9 cellular contexts compared by ENCODE assay signal in genomic region chr20:38730989-38731737, GRCh38. TPM values are rescaled to one million over a fixed set of nuclear protein-coding genes. Genes with fewer than 3 reads are reported as not detected.
DNase-seq lines count a peak whose midpoint lies in the region; ATAC-seq, FAIRE-seq and TF ChIP-seq lines count a peak whose summit lies in the region.
"Had no signal": no experiment of that assay in that cellular context is flagged by ENCODE, and none has a peak within 500 bp of the region (broad histone marks: within the 10 kb centered on the region; RNA-seq: fewer than 3 reads in every experiment).

No MANE protein-coding gene starts in this region.

- no peak overlapping the region for H3K4ac ChIP-seq in H1 (replicated peaks; ENCODE audit: insufficient read length, low read depth, low read length)

- peaks cover 39% of the 10 kb centered on the region for H3K4me1 Mint-ChIP-seq in activated CD8-positive, alpha-beta T cell treated with anti-CD3 and anti-CD28 coated beads, Interleukin-2, amount 10 ng/mL, durations not matched to agents 7 days and 5 days (ENCODE audit: low read depth)

- peak overlapping the region; percentile 89; the same call in 1 of the 2 replicates for H2BK12ac ChIP-seq in H1 (ENCODE audit: low read depth, low read length)

- H2BK20ac ChIP-seq in H1 (ENCODE audit: low read length): no peak overlapping the region

- peak; percentile 61 for DNase-seq in COR-L47 (lab: John Stamatoyannopoulos, UW)
- DNase-seq in HFF-Myc (ENCODE audit: extremely low read depth, low read depth): no peak
- DNase-seq in NCI-H460 (ENCODE audit: extremely low read depth, low read depth): peak; percentile 56
- DNase-seq in activated CD8-positive, alpha-beta T cell treated with anti-CD3 and anti-CD28 coated beads, Interleukin-2, amount 10 ng/mL, durations not matched to agents 7 days and 5 days: peak; percentile 81
- DNase-seq in H1 (ENCODE audit: low read depth in 1 of 2, low spot score in 2 of 2): peak in 1 of 2 experiments; percentile 99
- peak; percentile 61 for DNase-seq in mucosa of gallbladder (ENCODE audit: low spot score)
- DNase-seq in stimulated activated CD8-positive, alpha-beta memory T cell treated with anti-CD3 and anti-CD28 coated beads, Interleukin-4, amount 100 ng/mL, for 4 hours (ENCODE audit: low read depth in 2 of 2, low spot score in 1 of 2): peak; percentile 54 to 64

- CTCF ChIA-PET in activated CD8-positive, alpha-beta T cell treated with anti-CD3 and anti-CD28 coated beads, Interleukin-2, amount 10 ng/mL, durations not matched to agents 7 days and 5 days (lab: Charles Lee): interaction anchor here (0.9 to 4.0 kb wide), 7 partner anchors 9 to 82 kb away, joined by 3 to 26 read pairs (median 4); no protein-coding TSS in a partner anchor
- CTCF ChIA-PET in H1 (lab: Charles Lee; ENCODE audit: partially characterized antibody): interaction anchor here (0.5 to 12.4 kb wide), 23 partner anchors 8 to 1273 kb away, joined by 3 to 236 read pairs (median 4); partner anchors contain the start of gene ACTR5

- no peak for TF ChIP-seq POLR2A in H1 (IDR thresholded peaks at IDR 0.05; ENCODE audit: control extremely low read depth in 1 of 2, low read depth in 2 of 2, low read length in 2 of 2)

- H3K27ac ChIP-seq in H1 (ENCODE audit: low read depth, low read length): no peak overlapping the region

- ATAC-seq in activated CD8-positive, alpha-beta T cell treated with anti-CD3 and anti-CD28 coated beads, Interleukin-2, amount 10 ng/mL, durations not matched to agents 7 days and 5 days: peak; percentile 80
- ATAC-seq in HG02970 (IDR thresholded peaks at IDR 0.05; ENCODE audit: low FRiP score, unreplicated experiment): no peak

- H3K4me3 ChIP-seq in HFF-Myc (replicated peaks; ENCODE audit: low read depth, low read length): peak overlapping the region; percentile 7; the same call in 1 of the 2 replicates
- H3K4me3 ChIP-seq in H1 (ENCODE audit: extremely low read depth in 1 of 4, insufficient read depth in 2 of 4, low read depth in 3 of 4, low read length in 4 of 4): peak overlapping the region; percentile 18 to 59 (median 36); a peak in 7 of 8 replicates

- peak overlapping the region; percentile 86 to 87 for H3K4me2 ChIP-seq in H1 (ENCODE audit: insufficient read depth in 1 of 2, low read depth in 2 of 2, low read length in 2 of 2)

- no peak overlapping the region for H3K9ac ChIP-seq in H1 (replicated peaks in 1 of 4; ENCODE audit: extremely low read depth in 1 of 4, low read depth in 3 of 4, low read length in 3 of 4)

- FAIRE-seq in H1 (lab: Jason Lieb, UNC): peak; percentile 68
- FAIRE-seq: colon had no signal

- peaks cover 89% of the 10 kb centered on the region for H3K27me3 Mint-ChIP-seq in activated CD8-positive, alpha-beta T cell treated with anti-CD3 and anti-CD28 coated beads, Interleukin-2, amount 10 ng/mL, durations not matched to agents 7 days and 5 days (ENCODE audit: low read depth)

- peaks cover 19% of the 10 kb centered on the region for H3K36me3 Mint-ChIP-seq in activated CD8-positive, alpha-beta T cell treated with anti-CD3 and anti-CD28 coated beads, Interleukin-2, amount 10 ng/mL, durations not matched to agents 7 days and 5 days (ENCODE audit: low read depth)

- H2BK120ac ChIP-seq in H1 (replicated peaks; ENCODE audit: low read depth, low read length): no peak overlapping the region

- no peak overlapping the region for H3K56ac ChIP-seq in H1 (replicated peaks; ENCODE audit: insufficient read length, low read depth, low read length)

- peak overlapping the region; percentile 90 for H2BK15ac ChIP-seq in H1 (ENCODE audit: low read length)

- peaks cover 11% of the 10 kb centered on the region for H3K9me3 Mint-ChIP-seq in activated CD8-positive, alpha-beta T cell treated with anti-CD3 and anti-CD28 coated beads, Interleukin-2, amount 10 ng/mL, durations not matched to agents 7 days and 5 days (ENCODE audit: insufficient read depth)

- peaks cover 0 to 46% (median 30%) of the 10 kb centered on the region in 4 experiments; a peak in 6 of 7 replicates for H3K4me1 ChIP-seq in H1 (replicated peaks in 1 of 4; ENCODE audit: control insufficient read depth in 3 of 4, insufficient read depth in 4 of 4, low read length in 3 of 4)

- H3K14ac ChIP-seq in H1 (ENCODE audit: insufficient read length): no peak overlapping the region

- POLR2A ChIA-PET in activated CD8-positive, alpha-beta T cell treated with anti-CD3 and anti-CD28 coated beads, Interleukin-2, amount 10 ng/mL, durations not matched to agents 7 days and 5 days (lab: Charles Lee): no interaction called here
- POLR2A ChIA-PET in H1 (lab: Charles Lee; ENCODE audit: partially characterized antibody): interaction anchor here (1.0 kb wide), 1 partner anchor 48 kb away, joined by 3 read pairs; no protein-coding TSS in a partner anchor

- peak overlapping the region; percentile 55; the same call in 1 of the 2 replicates for H2BK5ac ChIP-seq in H1 (ENCODE audit: low read depth, low read length)

- no peak overlapping the region for H4K8ac ChIP-seq in H1 (ENCODE audit: extremely low read depth, insufficient read depth, low read length)

- peaks cover 21% of the 10 kb centered on the region for H3K23me2 ChIP-seq in H1 (ENCODE audit: low read depth, low read length)

- H3K9me3 ChIP-seq in H1 (ENCODE audit: insufficient read depth in 2 of 2, low read depth in 1 of 2, low read length in 1 of 2): no peaks in the 10 kb centered on the region

- 2% methylated on average over 38 of the region's 40 CpGs; no CpG with 5 or more reads in 1 of the 2 experiments for WGBS in H1 (ENCODE audit: extremely low coverage in 1 of 2, insufficient coverage in 1 of 2, insufficient read length in 1 of 2, insufficient replicate concordance in 2 of 2, low coverage in 1 of 2, low lambda C conversion rate in 2 of 2, missing lambda C conversion rate in 1 of 2), 2 experiments

- H4K5ac ChIP-seq in H1 (ENCODE audit: insufficient read length, low read depth, low read length): no peak overlapping the region

- TF ChIP-seq RAD21 in H1 (IDR thresholded peaks at IDR 0.05 in 1 of 2, conservative IDR thresholded peaks at IDR 0.05 in 1 of 2; ENCODE audit: low read depth in 2 of 2, low read length in 2 of 2): peak; percentile 51 to 61

- H3K36me3 ChIP-seq in H1 (ENCODE audit: control insufficient read depth in 2 of 4, insufficient read depth in 4 of 4, low read length in 3 of 4): no peaks in the 10 kb centered on the region

- H2AK5ac ChIP-seq in H1 (ENCODE audit: low read depth, low read length): no peak overlapping the region

- H4K91ac ChIP-seq in H1 (replicated peaks; ENCODE audit: insufficient read length, low read length): peak overlapping the region; percentile 83

- peak overlapping the region; percentile 93 for H2AFZ ChIP-seq in H1 (ENCODE audit: low read length)

- H3K27me3 ChIP-seq in H1 (replicated peaks in 1 of 4; ENCODE audit: control insufficient read depth in 3 of 4, extremely low read depth in 1 of 4, insufficient read depth in 3 of 4, low read length in 3 of 4): peaks cover 44 to 68% (median 62%) of the 10 kb centered on the region in 4 experiments

- no peaks in the 10 kb centered on the region for H3K79me1 ChIP-seq in H1 (ENCODE audit: low read depth, low read length)

- H3K27ac Mint-ChIP-seq in activated CD8-positive, alpha-beta T cell treated with anti-CD3 and anti-CD28 coated beads, Interleukin-2, amount 10 ng/mL, durations not matched to agents 7 days and 5 days: no peak overlapping the region

- TF ChIP-seq CTCF in HFF-Myc (IDR thresholded peaks at IDR 0.05; ENCODE audit: low read depth, low read length, missing control alignments): peak; percentile 99
- peak; percentile 90 to 99 (median 98) for TF ChIP-seq CTCF in H1 (IDR thresholded peaks at IDR 0.05; ENCODE audit: control extremely low read depth in 1 of 3, insufficient read depth in 1 of 3, low read depth in 1 of 3, low read length in 3 of 3)

- TF ChIP-seq EP300 in H1 (IDR thresholded peaks at IDR 0.05; ENCODE audit: borderline replicate concordance in 1 of 2, low read depth in 2 of 2, low read length in 2 of 2): peak in 1 of 2 experiments; percentile 40; a peak in 1 of 3 replicates

- H3K79me2 ChIP-seq in H1 (ENCODE audit: control insufficient read depth in 1 of 2, insufficient read depth in 2 of 2, low read length in 2 of 2): no peaks in the 10 kb centered on the region

- no peak overlapping the region for H3K23ac ChIP-seq in H1 (ENCODE audit: insufficient read length)

- peaks cover 5 to 18% of the 10 kb centered on the region in 2 experiments for H4K20me1 ChIP-seq in H1 (replicated peaks in 1 of 2; ENCODE audit: control insufficient read depth in 1 of 2, insufficient read depth in 2 of 2, low read length in 2 of 2)

- H3K18ac ChIP-seq in H1 (ENCODE audit: extremely low read depth, low read length): peak overlapping the region; percentile 84

- H3K4me3 Mint-ChIP-seq in activated CD8-positive, alpha-beta T cell treated with anti-CD3 and anti-CD28 coated beads, Interleukin-2, amount 10 ng/mL, durations not matched to agents 7 days and 5 days: peak overlapping the region; percentile 26

RNA-seq across cellular contexts. Expression of gene SLC32A1, which starts 6.9 kb away (rescaled TPM):
- total RNA-seq in NCI-H460 (2014; rRNA removed; shearing (Covaris generic)): not detected in 2 replicates
- polyA plus RNA-seq in NCI-H460 (2014; cell fraction: nucleus; rRNA removed): not detected in 2 replicates
- total RNA-seq in activated CD8-positive, alpha-beta T cell treated with anti-CD3 and anti-CD28 coated beads, Interleukin-2, amount 10 ng/mL, durations not matched to agents 7 days and 5 days: not detected
- 0.15 and 0.33 TPM in 2 replicates for total RNA-seq in H1 (2021; fragmentation: NEBNext Ultra II Directional; extraction: Animal tissue kit (Norgen Biotek cat#: 25700))
- 0.09 and 0.19 TPM in 2 replicates for polyA plus RNA-seq in H1 (2011; rRNA removed)
- 0.10 TPM for polyA plus RNA-seq in H1 (2011; cell fraction: cytosol; rRNA removed)
- 0.20 TPM for polyA plus RNA-seq in H1 (2011; cell fraction: nucleus; rRNA removed)
- 0.12 to 0.53 TPM (median 0.31 TPM) in 4 replicates for polyA plus RNA-seq in H1 (2012, experiment 1 of 2)
- 0.13 TPM for polyA plus RNA-seq in H1 (2012, experiment 2 of 2)
- 0.28 TPM for polyA plus RNA-seq in H1 (2013, experiment 1 of 2)
- 0.33 TPM for polyA plus RNA-seq in H1 (2013, experiment 2 of 2)
- 0.12 and 0.16 TPM in 2 replicates for polyA minus RNA-seq in H1 (2011; rRNA and poly(A)+ RNA removed)
- not detected for polyA minus RNA-seq in H1 (2011; cell fraction: cytosol; rRNA and poly(A)+ RNA removed)
- not detected for polyA minus RNA-seq in H1 (2011; cell fraction: nucleus; rRNA and poly(A)+ RNA removed)
- not detected for total RNA-seq in mucosa of gallbladder

RNA-seq across cellular contexts. Expression of gene ACTR5, which starts 17.1 kb away (rescaled TPM):
- 6.9 and 8.8 TPM in 2 replicates for total RNA-seq in NCI-H460 (2014; rRNA removed; shearing (Covaris generic))
- 22.0 and 26.7 TPM in 2 replicates for polyA plus RNA-seq in NCI-H460 (2014; cell fraction: nucleus; rRNA removed)
- total RNA-seq in activated CD8-positive, alpha-beta T cell treated with anti-CD3 and anti-CD28 coated beads, Interleukin-2, amount 10 ng/mL, durations not matched to agents 7 days and 5 days: 1 to 10 TPM; 8.4 to 9.2 TPM
- total RNA-seq in H1 (2021; fragmentation: NEBNext Ultra II Directional; extraction: Animal tissue kit (Norgen Biotek cat#: 25700)): 14.1 and 14.4 TPM in 2 replicates
- polyA plus RNA-seq in H1 (2011; rRNA removed): 10.4 and 11.7 TPM in 2 replicates
- polyA plus RNA-seq in H1 (2011; cell fraction: cytosol; rRNA removed): 12.6 TPM
- polyA plus RNA-seq in H1 (2011; cell fraction: nucleus; rRNA removed): 19.7 TPM
- polyA plus RNA-seq in H1 (2012, experiment 1 of 2): 10.0 to 12.0 TPM (median 11.3 TPM) in 4 replicates
- polyA plus RNA-seq in H1 (2012, experiment 2 of 2): 10.4 TPM
- 9.9 TPM for polyA plus RNA-seq in H1 (2013, experiment 1 of 2)
- 9.2 TPM for polyA plus RNA-seq in H1 (2013, experiment 2 of 2)
- 10.7 and 11.4 TPM in 2 replicates for polyA minus RNA-seq in H1 (2011; rRNA and poly(A)+ RNA removed)
- polyA minus RNA-seq in H1 (2011; cell fraction: cytosol; rRNA and poly(A)+ RNA removed): 6.6 TPM
- polyA minus RNA-seq in H1 (2011; cell fraction: nucleus; rRNA and poly(A)+ RNA removed): 9.6 TPM
- 6.7 TPM for total RNA-seq in mucosa of gallbladder
